1 cellular context compared by ENCODE assay signal in genomic region chr7:94509879-94510581, GRCh38.
TF ChIP-seq lines count a peak whose summit lies in the region.

No MANE protein-coding gene starts in this region.

TF ChIP-seq in HepG2, 621 proteins besides CTCF, POLR2A, EP300 and RAD21 (continued from another document):
- TF ChIP-seq THAP9 (CRISPR knock-in tag; IDR thresholded peaks at IDR 0.05; ENCODE audit: borderline replicate concordance) = no peak
- TF ChIP-seq AGO2 (optimal IDR thresholded peaks at IDR 0.05; ENCODE audit: low read depth, low read length) = peak; percentile 63
- TF ChIP-seq ZNF530 (CRISPR knock-in tag; IDR thresholded peaks at IDR 0.05; ENCODE audit: low read depth) = 0 out of 2 replicates have a peak, but pooled peaks have one; percentile 16
- TF ChIP-seq FOXA3 (CRISPR knock-in tag; IDR thresholded peaks at IDR 0.05) = peak; percentile 15; the same call in 1 of the 2 replicates
- 0 out of 2 replicates have a peak, but pooled peaks have one; percentile 23 for TF ChIP-seq ZNF414 (CRISPR knock-in tag; IDR thresholded peaks at IDR 0.05)
- TF ChIP-seq ZNF280B (CRISPR knock-in tag; IDR thresholded peaks at IDR 0.05; ENCODE audit: borderline replicate concordance) = peak; percentile 41; the same call in 1 of the 2 replicates
- peak; percentile 58; the same call in 1 of the 2 replicates for TF ChIP-seq ZNF792 (CRISPR knock-in tag; IDR thresholded peaks at IDR 0.05)
- no peak; the same call in none of the 2 replicates for TF ChIP-seq AKAP8 (CRISPR knock-in tag; IDR thresholded peaks at IDR 0.05)
TF ChIP-seq in HepG2: peak in this region for 191.
